ENCODE assay signal across 22 cellular contexts in the genomic region with DNA sequence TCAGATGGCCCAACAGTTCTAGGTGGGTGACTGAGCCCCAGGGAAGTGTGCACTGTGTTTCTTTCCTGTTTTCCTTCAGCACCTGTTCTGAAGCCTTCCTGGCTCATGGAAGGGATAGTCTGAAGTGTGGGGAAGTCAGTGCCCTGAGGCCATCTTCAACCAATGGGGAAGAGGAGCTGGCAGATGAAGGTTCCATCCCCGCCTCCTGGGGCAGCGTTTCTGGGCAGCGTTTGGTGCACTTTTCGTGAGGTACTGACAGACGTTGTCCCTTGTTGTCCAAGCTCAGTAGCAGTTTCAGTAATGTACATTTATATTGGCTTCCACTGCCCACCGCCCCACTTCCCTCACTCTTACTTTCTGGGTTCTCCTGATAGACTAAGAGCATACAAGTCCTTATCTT. TPM values are rescaled to one million over a fixed set of nuclear protein-coding genes. Genes with fewer than 3 reads are reported as not detected.
A peak's percentile ranks its signal among the peaks of the same experiment; 100 is the strongest.
DNase-seq lines count a peak whose midpoint lies in the region; ATAC-seq and TF ChIP-seq lines count a peak whose summit lies in the region.
"Had no signal": no experiment of that assay in that cellular context is flagged by ENCODE, and none has a peak within 500 bp of the region (broad histone marks: within the 10 kb centered on the region; RNA-seq: fewer than 3 reads in every experiment).

No MANE protein-coding gene starts in this region.

- H3K4me1 Mint-ChIP-seq in WTC11, result no peaks in the 10 kb centered on the region
- H3K4me1 Mint-ChIP-seq in progenitor cell of endocrine pancreas (ENCODE audit: low read depth), result peaks cover 10% of the 10 kb centered on the region
- H3K4me1 Mint-ChIP-seq: B cell; CD4-positive, CD25-positive, alpha-beta regulatory T cell had no signal

- ATAC-seq in heart left ventricle (no peak), left ventricle myocardium superior (no peak), left cardiac atrium (no peak), WTC11 (peak; percentile 53), HG03565 (IDR thresholded peaks at IDR 0.05; ENCODE audit: unreplicated experiment) (no peak)
- ATAC-seq: CD8-positive, alpha-beta T cell; GM12878; HCT116 had no signal

- POLR2A ChIA-PET in WTC11 (lab: Charles Lee), result no interaction called here

- H3K4me3 Mint-ChIP-seq in WTC11 (no peak overlapping the region), progenitor cell of endocrine pancreas (ENCODE audit: low read depth) (no peak overlapping the region)
- H3K4me3 Mint-ChIP-seq: B cell; CD4-positive, CD25-positive, alpha-beta regulatory T cell; CD8-positive, alpha-beta T cell; H9 had no signal

- H3K9me3 Mint-ChIP-seq in WTC11, result peaks cover 2% of the 10 kb centered on the region; the same call in 1 of the 2 replicates
- no peaks in the 10 kb centered on the region for H3K9me3 Mint-ChIP-seq in progenitor cell of endocrine pancreas (ENCODE audit: low read depth)
- H3K9me3 Mint-ChIP-seq: CD4-positive, CD25-positive, alpha-beta regulatory T cell; CD8-positive, alpha-beta T cell; H9 had no signal

- TF ChIP-seq POLR2A in heart left ventricle (IDR thresholded peaks at IDR 0.05), result no peak
- no peak for TF ChIP-seq POLR2A in erythroblast (IDR thresholded peaks at IDR 0.05; ENCODE audit: low read length)

- H3K27me3 ChIP-seq in heart left ventricle, result no peaks in the 10 kb centered on the region
- no peaks in the 10 kb centered on the region for H3K27me3 ChIP-seq in right atrium auricular region
- H3K27me3 ChIP-seq: BLaER1 had no signal

- DNase-seq in heart left ventricle (no peak), left ventricle myocardium superior (no peak), right atrium auricular region (ENCODE audit: low spot score) (no peak), left cardiac atrium (no peak), WTC11 (ENCODE audit: low spot score) (no peak), progenitor cell of endocrine pancreas (ENCODE audit: low spot score, unreplicated experiment) (no peak), erythroblast (lab: John Stamatoyannopoulos, UW) (no peak)
- DNase-seq: Caco-2; CD4-positive, CD25-positive, alpha-beta regulatory T cell; CD8-positive, alpha-beta T cell; DMS153; DND-41; GDM1; GM23248; H9 had no signal

- 81 to 86% (median 84%) methylated on average over 6 of the region's 6 CpGs for WGBS in heart left ventricle, 4 donors

- CTCF ChIA-PET in WTC11 (lab: Charles Lee), result interaction anchor here (1.5 kb wide), 1 partner anchor 58 kb away, joined by 3 read pairs; no protein-coding TSS in a partner anchor

- no peak overlapping the region for H3K4me3 ChIP-seq in heart left ventricle
- no peak overlapping the region for H3K4me3 ChIP-seq in right atrium auricular region
- H3K4me3 ChIP-seq: BLaER1, GM12878, GM23248 had no signal

- H3K4me1 ChIP-seq in heart left ventricle (peaks cover 0 to 48% (median 14%) of the 10 kb centered on the region in 12 donors), right atrium auricular region (peaks cover 0 to 33% of the 10 kb centered on the region in 2 donors)
- H3K4me1 ChIP-seq: BLaER1, Caco-2 had no signal

- H3K36me3 Mint-ChIP-seq in WTC11, result no peaks in the 10 kb centered on the region
- no peaks in the 10 kb centered on the region for H3K36me3 Mint-ChIP-seq in progenitor cell of endocrine pancreas (ENCODE audit: insufficient read depth)
- H3K36me3 Mint-ChIP-seq: CD4-positive, CD25-positive, alpha-beta regulatory T cell; CD8-positive, alpha-beta T cell had no signal

- H3K27me3 Mint-ChIP-seq in WTC11 (ENCODE audit: low read depth) (no peaks in the 10 kb centered on the region), progenitor cell of endocrine pancreas (peaks cover 7% of the 10 kb centered on the region)
- H3K27me3 Mint-ChIP-seq: CD4-positive, CD25-positive, alpha-beta regulatory T cell had no signal

- TF ChIP-seq CTCF in heart left ventricle (IDR thresholded peaks at IDR 0.05), result no peak
- no peak for TF ChIP-seq CTCF in right atrium auricular region (IDR thresholded peaks at IDR 0.05)
- no peak for TF ChIP-seq CTCF in WTC11 (IDR thresholded peaks at IDR 0.05)
- TF ChIP-seq CTCF in progenitor cell of endocrine pancreas (IDR thresholded peaks at IDR 0.05; ENCODE audit: unreplicated experiment), result no peak

- no peaks in the 10 kb centered on the region for H3K9me3 ChIP-seq in heart left ventricle
- no peaks in the 10 kb centered on the region for H3K9me3 ChIP-seq in right atrium auricular region
- H3K9me3 ChIP-seq: BLaER1, Caco-2 had no signal

- H3K36me3 ChIP-seq in heart left ventricle, result no peaks in the 10 kb centered on the region
- no peaks in the 10 kb centered on the region for H3K36me3 ChIP-seq in right atrium auricular region
- H3K36me3 ChIP-seq: BLaER1 had no signal

- intact Hi-C loops in heart left ventricle (cut with DNase I) (no loop called here), left ventricle myocardium superior (cut with micrococcal nuclease) (no loop called here), left cardiac atrium (cut with DNase I) (no loop called here)

- H3K27ac ChIP-seq in heart left ventricle, result peak overlapping the region in 11 of 12 donors; percentile 11 to 93 (median 72)
- H3K27ac ChIP-seq in right atrium auricular region, result peak overlapping the region; percentile 61 to 87
- H3K27ac ChIP-seq: 22Rv1, BLaER1, C4-2B, GM23248 had no signal

- no peak overlapping the region for H3K27ac Mint-ChIP-seq in WTC11
- H3K27ac Mint-ChIP-seq in progenitor cell of endocrine pancreas, result peak overlapping the region; percentile 28
- H3K27ac Mint-ChIP-seq: B cell; CD4-positive, CD25-positive, alpha-beta regulatory T cell; CD8-positive, alpha-beta T cell; H9 had no signal

TF ChIP-seq in WTC11, 78 proteins besides CTCF, POLR2A, EP300 and RAD21 (continues in another document):
- TF ChIP-seq USF1 (CRISPR knock-in tag; IDR thresholded peaks at IDR 0.05) (no peak), ZNF263 (CRISPR knock-in tag; IDR thresholded peaks at IDR 0.05; ENCODE audit: low read depth) (no peak), TCF7 (CRISPR knock-in tag; IDR thresholded peaks at IDR 0.05; ENCODE audit: low read depth) (no peak), GTF2I (CRISPR knock-in tag; conservative IDR thresholded peaks at IDR 0.05) (no peak), ESRRA (CRISPR knock-in tag; IDR thresholded peaks at IDR 0.05; ENCODE audit: borderline replicate concordance) (no peak), IRF2 (CRISPR knock-in tag; IDR thresholded peaks at IDR 0.05; ENCODE audit: borderline replicate concordance, low read depth) (no peak), SOX15 (CRISPR knock-in tag; IDR thresholded peaks at IDR 0.05) (no peak), PREB (CRISPR knock-in tag; IDR thresholded peaks at IDR 0.05; ENCODE audit: borderline replicate concordance) (no peak), TEAD1 (CRISPR knock-in tag; IDR thresholded peaks at IDR 0.05) (no peak), SP1 (CRISPR knock-in tag; conservative IDR thresholded peaks at IDR 0.05) (no peak), ZBTB21 (CRISPR knock-in tag; IDR thresholded peaks at IDR 0.05; ENCODE audit: borderline replicate concordance) (no peak), RELA (CRISPR knock-in tag; IDR thresholded peaks at IDR 0.05; ENCODE audit: borderline replicate concordance) (no peak), CREM (CRISPR knock-in tag; IDR thresholded peaks at IDR 0.05) (no peak)
- TF ChIP-seq, protein P1, sequence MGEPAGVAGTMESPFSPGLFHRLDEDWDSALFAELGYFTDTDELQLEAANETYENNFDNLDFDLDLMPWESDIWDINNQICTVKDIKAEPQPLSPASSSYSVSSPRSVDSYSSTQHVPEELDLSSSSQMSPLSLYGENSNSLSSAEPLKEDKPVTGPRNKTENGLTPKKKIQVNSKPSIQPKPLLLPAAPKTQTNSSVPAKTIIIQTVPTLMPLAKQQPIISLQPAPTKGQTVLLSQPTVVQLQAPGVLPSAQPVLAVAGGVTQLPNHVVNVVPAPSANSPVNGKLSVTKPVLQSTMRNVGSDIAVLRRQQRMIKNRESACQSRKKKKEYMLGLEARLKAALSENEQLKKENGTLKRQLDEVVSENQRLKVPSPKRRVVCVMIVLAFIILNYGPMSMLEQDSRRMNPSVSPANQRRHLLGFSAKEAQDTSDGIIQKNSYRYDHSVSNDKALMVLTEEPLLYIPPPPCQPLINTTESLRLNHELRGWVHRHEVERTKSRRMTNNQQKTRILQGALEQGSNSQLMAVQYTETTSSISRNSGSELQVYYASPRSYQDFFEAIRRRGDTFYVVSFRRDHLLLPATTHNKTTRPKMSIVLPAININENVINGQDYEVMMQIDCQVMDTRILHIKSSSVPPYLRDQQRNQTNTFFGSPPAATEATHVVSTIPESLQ (CRISPR knock-in tag; IDR thresholded peaks at IDR 0.05), result no peak

RNA-seq across cellular contexts. Expression of gene SLC25A26, which starts 42.6 kb away (rescaled TPM):
- total RNA-seq in heart left ventricle, result 10 to 100 TPM; 20.0 to 42.2 (median 25.4) TPM
- polyA plus RNA-seq in heart left ventricle, result 10 to 100 TPM; 22.5 to 26.3 TPM
- total RNA-seq in left ventricle myocardium superior, result 48.4 TPM
- total RNA-seq in right atrium auricular region, result 10 to 100 TPM; 19.1 to 22.4 TPM
- 10 to 100 TPM; 27.1 to 32.0 TPM for total RNA-seq in left cardiac atrium
- 29.1 to 31.0 TPM (median 30.2 TPM) in 3 replicates for total RNA-seq in WTC11 (2021)
- 16.8 and 18.9 TPM in 2 replicates for total RNA-seq in progenitor cell of endocrine pancreas
